ENCODE assay signal across 17 cellular contexts in the genomic region with DNA sequence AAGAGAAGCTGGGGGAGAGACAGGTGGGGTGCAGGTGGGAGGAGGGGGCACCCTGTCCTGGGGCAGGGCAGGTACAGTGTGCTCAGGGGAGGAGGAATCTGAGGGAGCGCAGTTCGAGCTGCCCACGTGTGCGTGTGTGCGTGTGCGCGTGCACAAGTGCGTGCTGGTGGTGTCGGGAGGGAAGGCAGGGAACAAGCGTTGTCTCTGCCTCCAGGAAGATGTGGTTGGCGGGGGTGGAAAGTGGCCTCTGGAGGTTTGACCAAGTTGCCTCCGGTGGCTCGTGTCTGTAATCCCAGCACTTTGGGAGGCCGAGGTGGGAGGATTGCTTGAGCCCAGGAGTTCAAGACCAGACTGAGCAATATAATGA. TPM values are rescaled to one million over a fixed set of nuclear protein-coding genes. Genes with fewer than 3 reads are reported as not detected.
"Had no signal": no experiment of that assay in that cellular context is flagged by ENCODE, and none has a peak within 500 bp of the region (broad histone marks: within the 10 kb centered on the region; RNA-seq: fewer than 3 reads in every experiment).

No MANE protein-coding gene starts in this region.

- H3K36me3 ChIP-seq: brain microvascular endothelial cell, gastrocnemius medialis, right lobe of liver, stomach, upper lobe of left lung had no signal

- H3K27ac Mint-ChIP-seq: activated CD4-positive, alpha-beta memory T cell treated with anti-CD3 and anti-CD28 coated beads, Interleukin-2, amount 10 ng/mL, durations not matched to agents 7 days and 5 days; activated CD4-positive, alpha-beta T cell treated with anti-CD3 and anti-CD28 coated beads for 36 hours; naive thymus-derived CD4-positive, alpha-beta T cell; T-helper 17 cell had no signal

- H3K4me1 ChIP-seq: gastrocnemius medialis, testis, upper lobe of left lung had no signal

- DNase-seq: activated CD4-positive, alpha-beta memory T cell treated with anti-CD3 and anti-CD28 coated beads, Interleukin-2, amount 10 ng/mL, durations not matched to agents 7 days and 5 days; activated CD4-positive, alpha-beta T cell treated with anti-CD3 and anti-CD28 coated beads for 36 hours; activated gamma-delta T cell treated with Interleukin-2 at 50 U/mL for 16 hours; activated naive CD8-positive, alpha-beta T cell treated with anti-CD3 and anti-CD28 coated beads for 36 hours; activated T-cell treated with anti-CD3 and anti-CD28 coated beads, Interleukin-2, amount 50 U/mL, for 48 hours; brain microvascular endothelial cell; effector memory CD4-positive, alpha-beta T cell; gastrocnemius medialis; mammary epithelial cell; mucosa of descending colon; naive thymus-derived CD4-positive, alpha-beta T cell; T-helper 17 cell; testis had no signal

- H3K27ac ChIP-seq: brain microvascular endothelial cell, epithelial cell of prostate, gastrocnemius medialis, right lobe of liver, stomach, testis, upper lobe of left lung had no signal

- ATAC-seq: activated CD4-positive, alpha-beta T cell treated with anti-CD3 and anti-CD28 coated beads for 36 hours; gastrocnemius medialis; mucosa of descending colon; naive thymus-derived CD4-positive, alpha-beta T cell; T-helper 17 cell had no signal

- H3K27me3 ChIP-seq: right lobe of liver, testis, upper lobe of left lung had no signal

- H3K36me3 Mint-ChIP-seq: activated naive CD8-positive, alpha-beta T cell treated with anti-CD3 and anti-CD28 coated beads for 36 hours had no signal

- H3K4me3 Mint-ChIP-seq: activated CD4-positive, alpha-beta memory T cell treated with anti-CD3 and anti-CD28 coated beads, Interleukin-2, amount 10 ng/mL, durations not matched to agents 7 days and 5 days; activated CD4-positive, alpha-beta T cell treated with anti-CD3 and anti-CD28 coated beads for 36 hours; activated naive CD8-positive, alpha-beta T cell treated with anti-CD3 and anti-CD28 coated beads for 36 hours; naive thymus-derived CD4-positive, alpha-beta T cell; T-helper 17 cell had no signal

- H3K4me3 ChIP-seq: gastrocnemius medialis, mucosa of descending colon, right lobe of liver, stomach, testis, upper lobe of left lung had no signal

- H3K9me3 ChIP-seq: gastrocnemius medialis, mucosa of descending colon, right lobe of liver, testis, upper lobe of left lung had no signal

- H3K9me3 Mint-ChIP-seq: activated CD4-positive, alpha-beta memory T cell treated with anti-CD3 and anti-CD28 coated beads, Interleukin-2, amount 10 ng/mL, durations not matched to agents 7 days and 5 days had no signal

- H3K4me1 Mint-ChIP-seq: activated CD4-positive, alpha-beta memory T cell treated with anti-CD3 and anti-CD28 coated beads, Interleukin-2, amount 10 ng/mL, durations not matched to agents 7 days and 5 days; activated CD4-positive, alpha-beta T cell treated with anti-CD3 and anti-CD28 coated beads for 36 hours; activated naive CD8-positive, alpha-beta T cell treated with anti-CD3 and anti-CD28 coated beads for 36 hours had no signal

RNA-seq across cellular contexts. Expression of a gene that starts 49.9 kb away (rescaled TPM):
- polyA plus RNA-seq: naive thymus-derived CD4-positive, alpha-beta T cell had no signal
